ENCODE assay signal across 8 cellular contexts in genomic region chr7:18352339-18353255, GRCh38.
DNase-seq lines count a peak whose midpoint lies in the region; ATAC-seq and TF ChIP-seq lines count a peak whose summit lies in the region.

No MANE protein-coding gene starts in this region.

- intact Hi-C loops in OCI-LY7 (cut with micrococcal nuclease; ENCODE audit: unreplicated experiment): loop anchor here (1.0 to 2.0 kb wide), 3 partner anchors 314 to 1312 kb away; no protein-coding TSS in a partner anchor
- intact Hi-C loops in lower lobe of right lung (cut with DNase I): loop anchor here (10.0 kb wide), 1 partner anchor 222 kb away; no protein-coding TSS in a partner anchor

- no peaks in the 10 kb centered on the region for H3K27me3 ChIP-seq in lower lobe of right lung (ENCODE audit: low read depth)

- H3K27ac ChIP-seq in OCI-LY7 (ENCODE audit: low read depth, low read length, poor library complexity, severe bottlenecking) (no peak overlapping the region), lower lobe of right lung (no peak overlapping the region)

- H3K4me3 ChIP-seq in OCI-LY7 (ENCODE audit: low read depth, low read length, poor library complexity, severe bottlenecking) (no peak overlapping the region), lower lobe of right lung (no peak overlapping the region)

- no peaks in the 10 kb centered on the region for H4K20me1 ChIP-seq in OCI-LY7 (ENCODE audit: insufficient read depth, low read length)

- H3K9me2 ChIP-seq in OCI-LY7 (ENCODE audit: insufficient read depth, low read length): no peaks in the 10 kb centered on the region

- no TSS peak for BruUV-seq in OCI-LY7 (replicated peaks; lab: Mats Ljungman, UMichigan)

- TF ChIP-seq CTCF in OCI-LY7 (conservative IDR thresholded peaks at IDR 0.05; ENCODE audit: low read length) (peak; percentile 98), lower lobe of right lung (IDR thresholded peaks at IDR 0.05) (peak; percentile 64)

- no peaks in the 10 kb centered on the region for H3K36me3 ChIP-seq in OCI-LY7 (ENCODE audit: insufficient read depth, low read length)
- no peaks in the 10 kb centered on the region for H3K36me3 ChIP-seq in lower lobe of right lung

- H3K79me2 ChIP-seq in OCI-LY7 (ENCODE audit: insufficient read depth, low read depth, low read length): no peaks in the 10 kb centered on the region

- H3K4me1 ChIP-seq in OCI-LY7 (ENCODE audit: insufficient read depth, low read length, poor library complexity, severe bottlenecking): peaks cover 9% of the 10 kb centered on the region
- no peaks in the 10 kb centered on the region for H3K4me1 ChIP-seq in lower lobe of right lung

- DNase-seq in DMS53 (lab: John Stamatoyannopoulos, UW) (peak; percentile 83), HT1080 (ENCODE audit: low read depth) (peak; percentile 66), OCI-LY7 (ENCODE audit: low spot score) (peak; percentile 66), dermis blood vessel endothelial cell (peak; percentile 81), lower lobe of right lung (no peak), middle frontal gyrus (ENCODE audit: extremely low spot score, low spot score) (no peak)
- DNase-seq in central memory CD4-positive, alpha-beta T cell: no peak

- peak overlapping the region; percentile 84; the same call in 1 of the 2 replicates for H2AFZ ChIP-seq in OCI-LY7 (ENCODE audit: low read length)

- no peak overlapping the region for H3K4me2 ChIP-seq in OCI-LY7 (ENCODE audit: low read length)

- ATAC-seq in GM21367 (IDR thresholded peaks at IDR 0.05; ENCODE audit: unreplicated experiment) (peak; percentile 76), lower lobe of right lung (peak; percentile 61 to 68)

- POLR2A ChIA-PET in OCI-LY7 (lab: Charles Lee): interaction anchor here (0.5 to 1.4 kb wide), 8 partner anchors 19 to 1166 kb away, joined by 3 to 6 read pairs (median 3); partner anchors contain the start of gene HDAC9

- CTCF ChIA-PET in OCI-LY7 (lab: Charles Lee; ENCODE audit: unreplicated experiment): interaction anchor here (0.7 to 2.2 kb wide), 7 partner anchors 144 to 699 kb away, joined by 3 to 11 read pairs (median 4); no protein-coding TSS in a partner anchor

- H3K9me3 ChIP-seq in OCI-LY7 (ENCODE audit: low read length) (no peaks in the 10 kb centered on the region), lower lobe of right lung (no peaks in the 10 kb centered on the region)

Comparison
In these comparisons a context has a peak if more than half of its experiments do, and no peak if none do; other contexts are left out.
1. DNase-seq: peak in DMS53 (single experiment), HT1080 (single experiment), OCI-LY7 (single experiment) and dermis blood vessel endothelial cell (single experiment); none in lower lobe of right lung (single experiment), central memory CD4-positive, alpha-beta T cell (single experiment) and middle frontal gyrus (single experiment).